In genomic region chr4:3365871-3366842, GRCh38 we compare ENCODE assay signal across 29 cellular contexts.
DNase-seq lines count a peak whose midpoint lies in the region; ATAC-seq, FAIRE-seq and TF ChIP-seq lines count a peak whose summit lies in the region.
"Had no signal": no experiment of that assay in that cellular context is flagged by ENCODE, and none has a peak within 500 bp of the region (broad histone marks: within the 10 kb centered on the region; RNA-seq: fewer than 3 reads in every experiment).

No MANE protein-coding gene starts in this region.

- no peaks in the 10 kb centered on the region for H3K9me3 Mint-ChIP-seq in astrocyte (ENCODE audit: unreplicated experiment)
- H3K9me3 Mint-ChIP-seq: activated naive CD4-positive, alpha-beta T cell treated with anti-CD3 and anti-CD28 coated beads, Interleukin-2, amount 50 U/mL, for 24 hours; CD4-positive, alpha-beta memory T cell; effector memory CD8-positive, alpha-beta T cell; mesothelial cell of epicardium; naive B cell had no signal

- peaks cover 22% of the 10 kb centered on the region for H3F3A ChIP-seq in SK-N-SH (replicated peaks; ENCODE audit: insufficient read depth)

- DNase-seq in SK-N-SH, result peak; percentile 39
- no peak for DNase-seq in astrocyte (ENCODE audit: low read depth)
- DNase-seq in left lobe of liver (ENCODE audit: low spot score), result no peak
- peak; percentile 57 for DNase-seq in sigmoid colon
- DNase-seq in SK-N-DZ (ENCODE audit: low spot score), result no peak
- DNase-seq in activated T-cell treated with anti-CD3 and anti-CD28 coated beads for 4 hours, result no peak
- DNase-seq in trophoblast cell, result no peak
- DNase-seq: activated CD4-positive, alpha-beta T cell treated with anti-CD3 and anti-CD28 coated beads, Interleukin-2, amount 50 U/mL, for 1 hour; CD4-positive, alpha-beta memory T cell; colonic mucosa; effector memory CD8-positive, alpha-beta T cell; esophagus squamous epithelium; foreskin melanocyte; naive B cell; NCI-H1436; NCI-H2107; NCI-H446 treated with DMSO at 0.1 percent for 48 hours; NCI-H82; ovary; retina; stimulated activated CD4-positive, alpha-beta T cell treated with anti-CD3 and anti-CD28 coated beads, Interleukin-12 subunit alpha, Interleukin-12 subunit beta, amount 100 ng/mL, for 4 hours; stimulated activated CD4-positive, alpha-beta T cell treated with anti-CD3 and anti-CD28 coated beads, Interleukin-4, amount 100 ng/mL, for 1 hour; WERI-Rb-1 had no signal

- no peak overlapping the region for H3K23ac ChIP-seq in trophoblast cell (ENCODE audit: low read length)

- 97% methylated on average over 27 of the region's 30 CpGs for WGBS in SK-N-SH (ENCODE audit: low lambda C conversion rate)
- WGBS in sigmoid colon, 2 donors, result 91 to 94% methylated on average over 30 of the region's 30 CpGs
- no CpG with 5 or more reads among the region's 30 CpGs for WGBS in trophoblast cell (ENCODE audit: extremely low coverage, insufficient coverage, insufficient read length)

- no peak overlapping the region for H2BK120ac ChIP-seq in trophoblast cell (ENCODE audit: insufficient read depth, low read length, poor library complexity)

- H4K20me1 ChIP-seq in SK-N-SH (ENCODE audit: insufficient read depth) (peaks cover 22% of the 10 kb centered on the region; the same call in 1 of the 2 replicates), astrocyte (ENCODE audit: insufficient read depth, low read length) (peaks cover 68% of the 10 kb centered on the region)

- TF ChIP-seq CTCF in SK-N-SH (IDR thresholded peaks at IDR 0.05) (no peak), astrocyte (IDR thresholded peaks at IDR 0.05; ENCODE audit: insufficient read depth, low read depth, low read length) (no peak), sigmoid colon (IDR thresholded peaks at IDR 0.05) (no peak)

- ATAC-seq in SK-N-SH treated with all-trans-retinoic acid at 6 μM for 48 hours (no peak), left lobe of liver (peak; percentile 1)
- ATAC-seq: effector memory CD8-positive, alpha-beta T cell had no signal

- H3K27me3 ChIP-seq in SK-N-SH (ENCODE audit: insufficient read depth) (no peaks in the 10 kb centered on the region), astrocyte (ENCODE audit: insufficient read depth, low read length) (no peaks in the 10 kb centered on the region), sigmoid colon (no peaks in the 10 kb centered on the region), trophoblast cell (ENCODE audit: insufficient read depth, low read length) (no peaks in the 10 kb centered on the region)
- H3K27me3 ChIP-seq: colonic mucosa, ovary, suprapubic skin had no signal

- no peaks in the 10 kb centered on the region for H3K9me2 ChIP-seq in SK-N-SH

- no peak overlapping the region for H3K18ac ChIP-seq in trophoblast cell (ENCODE audit: low read length)

- TF ChIP-seq EP300 in SK-N-SH (IDR thresholded peaks at IDR 0.05; ENCODE audit: borderline replicate concordance in 1 of 2, low read depth in 1 of 2, low read length in 1 of 2) (no peak), sigmoid colon (IDR thresholded peaks at IDR 0.05) (no peak)

- TF ChIP-seq POLR2A in sigmoid colon (IDR thresholded peaks at IDR 0.05), result no peak

- no peak overlapping the region for H4K8ac ChIP-seq in trophoblast cell (ENCODE audit: low read depth, low read length)

- no peak overlapping the region for H2AK5ac ChIP-seq in trophoblast cell (ENCODE audit: low read length)

- H3K4me2 ChIP-seq in SK-N-SH (no peak overlapping the region), astrocyte (ENCODE audit: low read length) (no peak overlapping the region), trophoblast cell (ENCODE audit: low read length) (no peak overlapping the region)

- POLR2A ChIA-PET in SK-N-SH (lab: Yijun Ruan, JAX), result interaction anchor here (0.6 kb wide), 1 partner anchor 66 kb away, joined by 3 read pairs; no protein-coding TSS in a partner anchor

- no peaks in the 10 kb centered on the region for H3K79me1 ChIP-seq in trophoblast cell (ENCODE audit: low read length)

- H3K9me3 ChIP-seq in SK-N-SH, result no peaks in the 10 kb centered on the region
- peaks cover 2% of the 10 kb centered on the region for H3K9me3 ChIP-seq in astrocyte (ENCODE audit: insufficient read depth, low read depth, low read length)
- no peaks in the 10 kb centered on the region for H3K9me3 ChIP-seq in sigmoid colon
- peaks cover 9% of the 10 kb centered on the region for H3K9me3 ChIP-seq in trophoblast cell (ENCODE audit: insufficient read depth, low read depth, low read length)
- H3K9me3 ChIP-seq: colonic mucosa, esophagus squamous epithelium, ovary, suprapubic skin had no signal

- H3K4me1 ChIP-seq in SK-N-SH (ENCODE audit: control insufficient read depth in 1 of 2, insufficient read depth in 2 of 2, low read depth in 1 of 2, low read length in 1 of 2) (peaks cover 19 to 22% of the 10 kb centered on the region in 2 experiments), astrocyte (ENCODE audit: insufficient read depth, low read length) (peaks cover 18% of the 10 kb centered on the region), sigmoid colon (peaks cover 0 to 24% (median 19%) of the 10 kb centered on the region in 4 donors), trophoblast cell (ENCODE audit: control insufficient read depth in 1 of 2, insufficient read depth in 2 of 2, low read length in 2 of 2) (no peaks in the 10 kb centered on the region)
- H3K4me1 ChIP-seq: colonic mucosa had no signal

- H3K9ac ChIP-seq in SK-N-SH (no peak overlapping the region), astrocyte (ENCODE audit: low read length) (no peak overlapping the region), trophoblast cell (ENCODE audit: low read length) (no peak overlapping the region)

- no peak for FAIRE-seq in astrocyte (lab: Jason Lieb, UNC)
- FAIRE-seq: urothelium cell line had no signal

- no peak overlapping the region for H3K14ac ChIP-seq in trophoblast cell (ENCODE audit: low read length)

- peak overlapping the region; percentile 40 for H3K4me3 Mint-ChIP-seq in astrocyte (ENCODE audit: unreplicated experiment)
- H3K4me3 Mint-ChIP-seq: activated naive CD4-positive, alpha-beta T cell treated with anti-CD3 and anti-CD28 coated beads, Interleukin-2, amount 50 U/mL, for 24 hours; CD4-positive, alpha-beta memory T cell; effector memory CD8-positive, alpha-beta T cell; mesothelial cell of epicardium; naive B cell had no signal

- no peak overlapping the region for H4K91ac ChIP-seq in trophoblast cell (ENCODE audit: low read depth, low read length)

- no peak overlapping the region for H2BK12ac ChIP-seq in trophoblast cell (ENCODE audit: low read length)

- TF ChIP-seq RAD21 in SK-N-SH (IDR thresholded peaks at IDR 0.05; ENCODE audit: low read length), result no peak

- no peaks in the 10 kb centered on the region for H3K36me3 Mint-ChIP-seq in astrocyte (ENCODE audit: low read depth, unreplicated experiment)
- H3K36me3 Mint-ChIP-seq: activated naive CD4-positive, alpha-beta T cell treated with anti-CD3 and anti-CD28 coated beads, Interleukin-2, amount 50 U/mL, for 24 hours; CD4-positive, alpha-beta memory T cell; mesothelial cell of epicardium; naive B cell had no signal

- H3K36me3 ChIP-seq in SK-N-SH (replicated peaks in 1 of 2; ENCODE audit: control insufficient read depth in 1 of 2, insufficient read depth in 2 of 2, low read length in 1 of 2) (no peaks in the 10 kb centered on the region), astrocyte (ENCODE audit: insufficient read depth, low read length) (no peaks in the 10 kb centered on the region), sigmoid colon (no peaks in the 10 kb centered on the region), trophoblast cell (ENCODE audit: control insufficient read depth in 1 of 2, insufficient read depth in 2 of 2, low read length in 2 of 2) (no peaks in the 10 kb centered on the region)
- H3K36me3 ChIP-seq: colonic mucosa, esophagus squamous epithelium, ovary, suprapubic skin, WERI-Rb-1 had no signal

- peaks cover 3% of the 10 kb centered on the region for H3K27me3 Mint-ChIP-seq in astrocyte (ENCODE audit: low read depth, unreplicated experiment)

- no peak overlapping the region for H2BK5ac ChIP-seq in trophoblast cell (ENCODE audit: low read depth, low read length, poor library complexity)

- peaks cover 19% of the 10 kb centered on the region for H3K4me1 Mint-ChIP-seq in astrocyte (ENCODE audit: low read depth, unreplicated experiment)

- H3K27ac Mint-ChIP-seq in astrocyte (ENCODE audit: unreplicated experiment), result no peak overlapping the region
- H3K27ac Mint-ChIP-seq: activated naive CD4-positive, alpha-beta T cell treated with anti-CD3 and anti-CD28 coated beads, Interleukin-2, amount 50 U/mL, for 24 hours; CD4-positive, alpha-beta memory T cell; mesothelial cell of epicardium had no signal

- H3K27ac ChIP-seq in SK-N-SH (ENCODE audit: low read depth in 2 of 2, low read length in 1 of 2) (no peak overlapping the region), astrocyte (ENCODE audit: low read depth, low read length) (no peak overlapping the region), sigmoid colon (no peak overlapping the region), trophoblast cell (ENCODE audit: low read depth, low read length) (no peak overlapping the region)
- H3K27ac ChIP-seq: 22Rv1, colonic mucosa, esophagus squamous epithelium, ovary, suprapubic skin, WERI-Rb-1 had no signal

- no peak overlapping the region for H3K4ac ChIP-seq in trophoblast cell (ENCODE audit: low read depth, low read length)

- intact Hi-C loops in sigmoid colon (cut with DNase I), result no loop called here

- CTCF ChIA-PET in SK-N-SH (lab: Yijun Ruan, JAX), result interaction anchor here (0.8 to 1.9 kb wide), 6 partner anchors 12 to 115 kb away, joined by 3 to 10 read pairs (median 4); no protein-coding TSS in a partner anchor

- peaks cover 31% of the 10 kb centered on the region for H3K79me2 ChIP-seq in SK-N-SH (ENCODE audit: insufficient read depth)
- peaks cover 38% of the 10 kb centered on the region for H3K79me2 ChIP-seq in astrocyte (ENCODE audit: insufficient read depth, low read length)
- H3K79me2 ChIP-seq in trophoblast cell (ENCODE audit: control insufficient read depth, insufficient read depth, low read length, poor library complexity), result no peaks in the 10 kb centered on the region

- no peak overlapping the region for H2AFZ ChIP-seq in SK-N-SH (ENCODE audit: low read depth)
- no peak overlapping the region for H2AFZ ChIP-seq in astrocyte (ENCODE audit: low read depth, low read length)
- H2AFZ ChIP-seq in trophoblast cell (ENCODE audit: insufficient read depth, low read length, poor library complexity), result no peak overlapping the region

- H4K12ac ChIP-seq in trophoblast cell (ENCODE audit: low read depth, low read length), result no peak overlapping the region

- H3K4me3 ChIP-seq in SK-N-SH (ENCODE audit: low read depth in 2 of 2, low read length in 1 of 2) (no peak overlapping the region), astrocyte (ENCODE audit: insufficient read depth, low read depth, low read length) (no peak overlapping the region), sigmoid colon (no peak overlapping the region), trophoblast cell (ENCODE audit: low read depth, low read length) (no peak overlapping the region)
- H3K4me3 ChIP-seq: colonic mucosa, esophagus squamous epithelium, ovary, suprapubic skin had no signal

TF ChIP-seq in SK-N-SH, 30 proteins besides CTCF, POLR2A, EP300 and RAD21 (continues in another document):
- TF ChIP-seq GABPA (IDR thresholded peaks at IDR 0.05; ENCODE audit: low read depth), result no peak
- no peak for TF ChIP-seq MEF2A (IDR thresholded peaks at IDR 0.05; ENCODE audit: borderline replicate concordance, low read depth)

TF ChIP-seq in SK-N-SH treated with all-trans-retinoic acid at 6 μM for 48 hours, 23 proteins besides CTCF, POLR2A, EP300 and RAD21 (continues in another document):
- TF ChIP-seq ISL1 (CRISPR knock-in tag; IDR thresholded peaks at IDR 0.05), result no peak
- TF ChIP-seq RARB (CRISPR knock-in tag; IDR thresholded peaks at IDR 0.05), result no peak

Comparison
In these comparisons a context has a peak if more than half of its experiments do, and no peak if none do; other contexts are left out.
1. DNase-seq: peak in SK-N-SH (single experiment) and sigmoid colon (single experiment); none in astrocyte (single experiment), left lobe of liver (single experiment), SK-N-DZ (single experiment), activated T-cell treated with anti-CD3 and anti-CD28 coated beads for 4 hours (single experiment) and trophoblast cell (0 of 2).